Comparison of ENCODE assay signal across 25 cellular contexts in the genomic region with DNA sequence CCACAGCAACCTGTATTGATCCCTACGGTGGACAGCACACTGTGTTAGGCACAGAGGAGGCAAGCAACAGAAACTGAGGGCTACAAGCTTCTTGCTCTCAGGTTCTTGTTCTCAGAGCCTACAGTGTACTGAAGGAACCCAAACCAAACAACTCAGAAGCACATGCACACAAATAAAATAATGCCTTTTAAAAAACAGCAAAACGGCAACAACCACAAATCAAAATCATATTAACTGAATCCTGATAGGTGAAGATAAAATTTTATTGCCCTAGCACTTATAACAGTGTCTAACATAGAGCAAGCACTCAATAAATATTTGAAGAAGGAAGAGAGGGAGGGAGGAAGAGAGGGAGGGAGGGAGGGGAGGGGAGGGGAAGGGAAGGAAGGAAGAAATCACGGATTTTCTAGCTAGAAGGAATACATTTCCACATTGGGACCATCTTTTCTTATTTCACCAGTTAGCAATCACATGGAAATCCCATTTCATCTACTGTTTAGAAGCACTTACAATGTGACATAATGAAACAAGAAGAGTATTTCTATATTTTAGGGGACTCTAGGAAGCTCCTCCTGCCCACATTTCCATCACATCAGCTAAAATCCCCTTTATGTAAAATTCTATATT. TPM values are rescaled to one million over a fixed set of nuclear protein-coding genes. Genes with fewer than 3 reads are reported as not detected.
DNase-seq lines count a peak whose midpoint lies in the region; ATAC-seq and TF ChIP-seq lines count a peak whose summit lies in the region.
"Had no signal": no experiment of that assay in that cellular context is flagged by ENCODE, and none has a peak within 500 bp of the region (broad histone marks: within the 10 kb centered on the region; RNA-seq: fewer than 3 reads in every experiment).

No MANE protein-coding gene starts in this region.

- H3K27ac Mint-ChIP-seq in CD8-positive, alpha-beta T cell = peak overlapping the region; percentile 24
- H3K27ac Mint-ChIP-seq in Caco-2 (ENCODE audit: unreplicated experiment) = no peak overlapping the region
- H3K27ac Mint-ChIP-seq: B cell, GM23338 had no signal

- no peaks in the 10 kb centered on the region for H3K36me3 ChIP-seq in CD8-positive, alpha-beta T cell (ENCODE audit: insufficient read depth, low read length)
- peaks cover 0 to 11% (median 2%) of the 10 kb centered on the region in 4 donors for H3K36me3 ChIP-seq in sigmoid colon
- no peaks in the 10 kb centered on the region for H3K36me3 ChIP-seq in A673 (ENCODE audit: insufficient read depth, low read length, poor library complexity, severe bottlenecking)
- H3K36me3 ChIP-seq in Caco-2 (ENCODE audit: control insufficient read depth, insufficient read depth, low read length) = no peaks in the 10 kb centered on the region
- H3K36me3 ChIP-seq in heart left ventricle = peaks cover 0 to 4% (median 0%) of the 10 kb centered on the region in 9 donors

- no peak for TF ChIP-seq CTCF in CD8-positive, alpha-beta T cell (IDR thresholded peaks at IDR 0.05)
- TF ChIP-seq CTCF in VCaP (conservative IDR thresholded peaks at IDR 0.05) = no peak
- no peak for TF ChIP-seq CTCF in sigmoid colon (IDR thresholded peaks at IDR 0.05)
- no peak for TF ChIP-seq CTCF in A673 (conservative IDR thresholded peaks at IDR 0.05; ENCODE audit: low read depth, low read length)
- TF ChIP-seq CTCF in Caco-2 (IDR thresholded peaks at IDR 0.05; ENCODE audit: insufficient read depth in 1 of 2, low read depth in 1 of 2, low read length in 1 of 2, severe bottlenecking in 1 of 2, unreplicated experiment in 1 of 2) = no peak
- no peak for TF ChIP-seq CTCF in heart left ventricle (IDR thresholded peaks at IDR 0.05)

- TF ChIP-seq POLR2A in sigmoid colon (IDR thresholded peaks at IDR 0.05) (no peak), heart left ventricle (IDR thresholded peaks at IDR 0.05) (no peak)

- no peaks in the 10 kb centered on the region for H3K9me3 ChIP-seq in CD8-positive, alpha-beta T cell (ENCODE audit: low read length)
- H3K9me3 ChIP-seq in sigmoid colon (no peaks in the 10 kb centered on the region), A673 (ENCODE audit: low read depth, low read length, poor library complexity, severe bottlenecking) (no peaks in the 10 kb centered on the region), Caco-2 (no peaks in the 10 kb centered on the region), heart left ventricle (no peaks in the 10 kb centered on the region)

- H3K4me3 ChIP-seq in CD8-positive, alpha-beta T cell (ENCODE audit: low read depth, low read length) = no peak overlapping the region
- H3K4me3 ChIP-seq in sigmoid colon = no peak overlapping the region
- H3K4me3 ChIP-seq in A673 (ENCODE audit: low read depth, low read length, poor library complexity, severe bottlenecking) = no peak overlapping the region
- no peak overlapping the region for H3K4me3 ChIP-seq in Caco-2 (ENCODE audit: low read depth, low read length)
- H3K4me3 ChIP-seq in heart left ventricle = no peak overlapping the region
- H3K4me3 ChIP-seq: GM23338 had no signal

- BruUV-seq in A673 (replicated peaks; lab: Mats Ljungman, UMichigan) (no TSS peak), Caco-2 (replicated peaks; lab: Mats Ljungman, UMichigan) (no TSS peak)

- POLR2A ChIA-PET in CD8-positive, alpha-beta T cell (lab: Charles Lee) = no interaction called here
- POLR2A ChIA-PET in A673 (lab: Charles Lee; ENCODE audit: low non-redundant PET) (no interaction called here), Caco-2 (lab: Charles Lee) (no interaction called here)

- DNase-seq in CD8-positive, alpha-beta T cell = no peak
- DNase-seq in DMS153 treated with DMSO at 0.1 percent for 48 hours (lab: John Stamatoyannopoulos, UW; ENCODE audit: unreplicated experiment) (peak; percentile 3), sigmoid colon (no peak), A673 (ENCODE audit: low spot score) (no peak), Caco-2 (no peak), heart left ventricle (no peak)
- DNase-seq: DMS79 treated with DMSO at 0.1 percent for 48 hours, GF-D8, H9, KG1, MM.1S, NCI-H1048, NCI-H1417 treated with DMSO at 0.1 percent for 48 hours, NCI-H1694 treated with DMSO at 0.1 percent for 48 hours, NCI-H2171 treated with DMSO at 0.1 percent for 48 hours, NCI-H345, NCI-H524 treated with DMSO at 0.1 percent for 48 hours, NCI-H82, SHP77 treated with DMSO at 0.1 percent for 48 hours, T-helper 1 cell had no signal

- intact Hi-C loops in CD8-positive, alpha-beta T cell (cut with DNase I, micrococcal nuclease) = no loop called here
- intact Hi-C loops in sigmoid colon (cut with DNase I) (no loop called here), A673 (cut with micrococcal nuclease; ENCODE audit: unreplicated experiment) (no loop called here), Caco-2 (cut with micrococcal nuclease; ENCODE audit: unreplicated experiment) (no loop called here), heart left ventricle (cut with DNase I) (loop anchor here in 1 of 10 donors (5.0 kb wide), 1 partner anchor 58 kb away; a partner anchor contains a TSS)

- H3K27ac ChIP-seq in CD8-positive, alpha-beta T cell (ENCODE audit: low read depth, low read length) = no peak overlapping the region
- H3K27ac ChIP-seq in VCaP = peak overlapping the region; percentile 88
- peak overlapping the region in 3 of 4 donors; percentile 57 to 81 (median 80) for H3K27ac ChIP-seq in sigmoid colon
- no peak overlapping the region for H3K27ac ChIP-seq in A673 (ENCODE audit: low read depth, low read length, poor library complexity, severe bottlenecking)
- H3K27ac ChIP-seq in heart left ventricle = no peak overlapping the region

- peaks cover 11% of the 10 kb centered on the region for H3K4me1 ChIP-seq in CD8-positive, alpha-beta T cell (ENCODE audit: insufficient read depth, low read length)
- peaks cover 0 to 94% (median 61%) of the 10 kb centered on the region in 4 donors for H3K4me1 ChIP-seq in sigmoid colon
- peaks cover 34% of the 10 kb centered on the region for H3K4me1 ChIP-seq in A673 (ENCODE audit: insufficient read depth, low read length, poor library complexity, severe bottlenecking)
- H3K4me1 ChIP-seq in Caco-2 = no peaks in the 10 kb centered on the region
- H3K4me1 ChIP-seq in heart left ventricle = peaks cover 0 to 56% (median 42%) of the 10 kb centered on the region in 12 donors

- no peak for ATAC-seq in CD8-positive, alpha-beta T cell
- ATAC-seq in heart left ventricle = no peak
- ATAC-seq: GM23338, Panc1 had no signal

- H3K9me3 Mint-ChIP-seq in CD8-positive, alpha-beta T cell = no peaks in the 10 kb centered on the region
- no peaks in the 10 kb centered on the region for H3K9me3 Mint-ChIP-seq in Caco-2 (ENCODE audit: unreplicated experiment)
- H3K9me3 Mint-ChIP-seq: CD14-positive monocyte, GM23338, H9 had no signal

- no peak overlapping the region for H3K4me3 Mint-ChIP-seq in CD8-positive, alpha-beta T cell
- H3K4me3 Mint-ChIP-seq in Caco-2 (ENCODE audit: unreplicated experiment) = no peak overlapping the region
- H3K4me3 Mint-ChIP-seq: B cell, CD14-positive monocyte, GM23338, H9 had no signal

- peaks cover 25% of the 10 kb centered on the region for H3K4me1 Mint-ChIP-seq in CD8-positive, alpha-beta T cell (ENCODE audit: low read depth)
- H3K4me1 Mint-ChIP-seq in Caco-2 (ENCODE audit: low read depth, unreplicated experiment) = peaks cover 6% of the 10 kb centered on the region

- WGBS in sigmoid colon, 2 donors = 11 to 60% methylated on average over 3 of the region's 3 CpGs
- 76 to 82% (median 79%) methylated on average over 3 of the region's 3 CpGs for WGBS in heart left ventricle, 4 donors

- peaks cover 27% of the 10 kb centered on the region for H3K36me3 Mint-ChIP-seq in CD8-positive, alpha-beta T cell
- no peaks in the 10 kb centered on the region for H3K36me3 Mint-ChIP-seq in Caco-2 (ENCODE audit: insufficient read depth, unreplicated experiment)

- no peak for TF ChIP-seq EP300 in sigmoid colon (IDR thresholded peaks at IDR 0.05)

- H3K27me3 Mint-ChIP-seq in CD8-positive, alpha-beta T cell (ENCODE audit: low read depth) = no peaks in the 10 kb centered on the region
- H3K27me3 Mint-ChIP-seq in Caco-2 (ENCODE audit: insufficient read depth, unreplicated experiment) = no peaks in the 10 kb centered on the region
- H3K27me3 Mint-ChIP-seq: B cell had no signal

- H3K27me3 ChIP-seq in CD8-positive, alpha-beta T cell (ENCODE audit: insufficient read depth, low read length) = no peaks in the 10 kb centered on the region
- no peaks in the 10 kb centered on the region for H3K27me3 ChIP-seq in sigmoid colon
- H3K27me3 ChIP-seq in A673 (replicated peaks; ENCODE audit: insufficient read depth, low read depth, low read length, poor library complexity) = no peaks in the 10 kb centered on the region
- no peaks in the 10 kb centered on the region for H3K27me3 ChIP-seq in Caco-2 (replicated peaks; ENCODE audit: control insufficient read depth, insufficient read depth, low read length)
- no peaks in the 10 kb centered on the region for H3K27me3 ChIP-seq in heart left ventricle

- CTCF ChIA-PET in CD8-positive, alpha-beta T cell (lab: Charles Lee) = interaction anchor here (1.3 kb wide), 1 partner anchor 18 kb away, joined by 4 read pairs; no protein-coding TSS in a partner anchor
- CTCF ChIA-PET in A673 (lab: Charles Lee) = no interaction called here
- CTCF ChIA-PET in Caco-2 (lab: Charles Lee) = interaction anchor here (0.9 kb wide), 1 partner anchor 21 kb away, joined by 4 read pairs; no protein-coding TSS in a partner anchor

RNA-seq across cellular contexts. Expression of a gene that starts 27.2 kb away (rescaled TPM):
- 10 to 100 TPM; 16.6 to 17.8 TPM for total RNA-seq in CD8-positive, alpha-beta T cell
- total RNA-seq in sigmoid colon (10 to 100 TPM; 12.2 to 37.1 (median 28.5) TPM), A673 (2021) (18.4 and 20.4 TPM in 2 replicates), Caco-2 (2022) (25.8 and 27.6 TPM in 2 replicates), heart left ventricle (10 to 100 TPM; 12.6 to 29.9 (median 23.7) TPM)
- polyA plus RNA-seq in sigmoid colon (10 to 100 TPM; 15.2 to 30.0 (median 19.4) TPM), heart left ventricle (10 to 100 TPM; 16.0 to 19.8 TPM)

RNA-seq across cellular contexts. Expression of a gene that starts 27.3 kb away (rescaled TPM):
- total RNA-seq in CD8-positive, alpha-beta T cell = 1 to 10 TPM; 2.6 to 3.0 TPM
- total RNA-seq in sigmoid colon = 1 to 10 TPM; 2.7 to 6.3 (median 3.6) TPM
- 1 to 10 TPM; 3.6 to 6.7 (median 5.7) TPM for polyA plus RNA-seq in sigmoid colon
- 17.4 and 22.9 TPM in 2 replicates for total RNA-seq in A673 (2021)
- total RNA-seq in Caco-2 (2022) = 25.0 and 27.6 TPM in 2 replicates
- 10 to 100 TPM in 3 of 9 donors, 1 to 10 TPM in 6; 6.5 to 12.2 (median 9.1) TPM for total RNA-seq in heart left ventricle
- polyA plus RNA-seq in heart left ventricle = 10 to 100 TPM in 1 of 2 donors, 1 to 10 TPM in 1; 2.5 to 10.6 TPM

RNA-seq across cellular contexts. Expression of a gene that starts 57.4 kb away (rescaled TPM):
- 1 to 10 TPM; 1.2 to 1.5 TPM for total RNA-seq in CD8-positive, alpha-beta T cell
- total RNA-seq in sigmoid colon = 10 to 100 TPM; 39.8 to 91.8 (median 58.6) TPM
- 1 to 10 TPM; 4.2 to 6.4 (median 5.4) TPM for polyA plus RNA-seq in sigmoid colon
- total RNA-seq in A673 (2021) = 8.7 and 11.3 TPM in 2 replicates
- total RNA-seq in Caco-2 (2022) = 4.5 and 5.4 TPM in 2 replicates
- total RNA-seq in heart left ventricle = 1 to 10 TPM; 1.7 to 7.0 (median 2.6) TPM
- polyA plus RNA-seq in heart left ventricle = 1 to 10 TPM in 1 of 2 donors, under 1 TPM in 1; 0.34 to 2.1 TPM

Comparison
In these comparisons a context has a peak if more than half of its experiments do, and no peak if none do; other contexts are left out.
1. H3K27ac ChIP-seq: peak in VCaP (single experiment) and sigmoid colon (3 of 4); none in CD8-positive, alpha-beta T cell (single experiment), A673 (single experiment) and heart left ventricle (0 of 12).